In the genomic region with DNA sequence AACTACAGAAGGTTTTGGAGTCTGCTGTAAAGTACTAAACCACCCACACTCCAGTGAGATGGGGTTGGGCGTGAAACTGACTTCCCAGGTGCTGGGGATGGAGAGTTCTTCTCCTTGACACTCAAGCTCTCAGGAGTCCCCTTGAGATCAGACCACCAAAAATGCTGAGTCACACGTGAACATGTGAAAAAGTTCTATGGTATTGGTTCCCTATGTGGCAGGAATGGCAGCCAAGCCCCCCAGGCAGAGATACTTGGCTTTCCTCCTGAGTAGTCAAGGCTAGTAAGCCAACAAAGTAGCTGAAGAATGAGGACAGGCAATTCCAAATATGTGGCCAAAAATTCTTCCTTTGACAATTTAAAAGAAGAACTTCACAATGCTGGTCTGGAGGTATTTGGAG, we compare ENCODE assay signal across 20 cellular contexts.
DNase-seq lines count a peak whose midpoint lies in the region; ATAC-seq, FAIRE-seq and TF ChIP-seq lines count a peak whose summit lies in the region.
"Had no signal": no experiment of that assay in that cellular context is flagged by ENCODE, and none has a peak within 500 bp of the region (broad histone marks: within the 10 kb centered on the region; RNA-seq: fewer than 3 reads in every experiment).

No MANE protein-coding gene starts in this region.

- TF ChIP-seq EP300 in HepG2 (IDR thresholded peaks at IDR 0.05; ENCODE audit: low read depth in 2 of 2, low read length in 2 of 2) (no peak), HepG2 (CRISPR knock-in tag; IDR thresholded peaks at IDR 0.05; ENCODE audit: borderline replicate concordance) (no peak)

- no peak overlapping the region for H3K27ac ChIP-seq in HepG2 (ENCODE audit: extremely low read length, insufficient read depth, low read length)
- no peak overlapping the region for H3K27ac ChIP-seq in right lobe of liver
- no peak overlapping the region for H3K27ac ChIP-seq in endodermal cell (ENCODE audit: low read depth, low read length)
- H3K27ac ChIP-seq: 22Rv1, BLaER1, GM23248 had no signal

- no peak overlapping the region for H3K4me3 Mint-ChIP-seq in endodermal cell
- H3K4me3 Mint-ChIP-seq: CD14-positive monocyte; CD4-positive, alpha-beta memory T cell; HFFc6 had no signal

- no peak overlapping the region for H3K4me2 ChIP-seq in HepG2 (ENCODE audit: low read depth, low read length)
- H3K4me2 ChIP-seq: BLaER1 had no signal

- no peaks in the 10 kb centered on the region for H4K20me1 ChIP-seq in HepG2 (ENCODE audit: insufficient read depth, low read length)
- H4K20me1 ChIP-seq: BLaER1 had no signal

- H3K4me3 ChIP-seq in HepG2 (replicated peaks in 1 of 3; ENCODE audit: insufficient read depth in 1 of 3, low read depth in 2 of 3, low read length in 3 of 3): no peak overlapping the region
- H3K4me3 ChIP-seq in right lobe of liver: no peak overlapping the region
- H3K4me3 ChIP-seq in endodermal cell (ENCODE audit: low read length): no peak overlapping the region
- H3K4me3 ChIP-seq: BLaER1, GM12878, GM23248 had no signal

- TF ChIP-seq CTCF in HepG2 (CRISPR knock-in tag; IDR thresholded peaks at IDR 0.05) (no peak), right lobe of liver (IDR thresholded peaks at IDR 0.05) (no peak), endodermal cell (conservative IDR thresholded peaks at IDR 0.05) (no peak)

- in situ Hi-C loops in HepG2 (cut with HindIII; ENCODE audit: extremely low pct_ligation_motif_present, low pct_unique_long_range_greater_than_20kb): no loop called here

- H2AFZ ChIP-seq in HepG2 (ENCODE audit: low read length): no peak overlapping the region
- H2AFZ ChIP-seq: GM23248 had no signal

- H3K4me1 ChIP-seq in HepG2 (ENCODE audit: insufficient read depth, low read length): no peaks in the 10 kb centered on the region
- no peaks in the 10 kb centered on the region for H3K4me1 ChIP-seq in right lobe of liver
- no peaks in the 10 kb centered on the region for H3K4me1 ChIP-seq in endodermal cell (ENCODE audit: control insufficient read depth, insufficient read depth, low read length)
- H3K4me1 ChIP-seq: BLaER1 had no signal

- H3K36me3 Mint-ChIP-seq in endodermal cell (ENCODE audit: low read depth): no peaks in the 10 kb centered on the region
- H3K36me3 Mint-ChIP-seq: CD14-positive monocyte; CD4-positive, alpha-beta memory T cell had no signal

- DNase-seq in HepG2 (ENCODE audit: low spot score) (no peak), right lobe of liver (no peak), RPMI7951 (ENCODE audit: low read depth) (peak; percentile 2), endodermal cell (no peak)
- DNase-seq: CD4-positive, alpha-beta memory T cell; DMS153; DMS79; GM23248; H7; HFFc6; KBM-7 had no signal

- peak overlapping the region; percentile 14 for H3K27ac Mint-ChIP-seq in endodermal cell
- H3K27ac Mint-ChIP-seq: CD14-positive monocyte; CD4-positive, alpha-beta memory T cell; HFFc6 had no signal

- intact Hi-C loops in HepG2 (cut with micrococcal nuclease; ENCODE audit: unreplicated experiment): no loop called here
- intact Hi-C loops in right lobe of liver (cut with DNase I): no loop called here

- POLR2A ChIA-PET in HepG2 (lab: Yijun Ruan, JAX): no interaction called here

- no peak for TF ChIP-seq POLR2A in HepG2 (IDR thresholded peaks at IDR 0.05; ENCODE audit: insufficient read depth in 1 of 2, low read depth in 2 of 2, low read length in 2 of 2)
- no peak for TF ChIP-seq POLR2A in right lobe of liver (IDR thresholded peaks at IDR 0.05)

- no peak for FAIRE-seq in HepG2 (lab: Jason Lieb, UNC)
- FAIRE-seq: GM19239 had no signal

- peaks cover 13% of the 10 kb centered on the region for H3K4me1 Mint-ChIP-seq in endodermal cell
- H3K4me1 Mint-ChIP-seq: CD14-positive monocyte; CD4-positive, alpha-beta memory T cell had no signal

- WGBS in HepG2 (ENCODE audit: low lambda C conversion rate): 0% methylated on average over 2 of the region's 2 CpGs
- 58% methylated on average over 2 of the region's 2 CpGs for WGBS in right lobe of liver (ENCODE audit: insufficient coverage, low coverage, low lambda C conversion rate, missing lambda C conversion rate)
- WGBS in endodermal cell (ENCODE audit: insufficient coverage in 1 of 2, insufficient read length in 1 of 2), 2 experiments: 57 to 86% methylated on average over 1 to 2 of the region's 2 CpGs

- no peak overlapping the region for H3K9ac ChIP-seq in HepG2 (ENCODE audit: insufficient read depth, low read depth, low read length)
- no peak overlapping the region for H3K9ac ChIP-seq in endodermal cell (ENCODE audit: extremely low read depth, low read length, poor library complexity, severe bottlenecking)
- H3K9ac ChIP-seq: BLaER1, GM23248 had no signal

- H3K27me3 ChIP-seq in HepG2 (ENCODE audit: control insufficient read depth in 1 of 2, insufficient read depth in 2 of 2, low read length in 2 of 2): no peaks in the 10 kb centered on the region
- H3K27me3 ChIP-seq in right lobe of liver: no peaks in the 10 kb centered on the region
- H3K27me3 ChIP-seq in endodermal cell (ENCODE audit: control insufficient read depth, insufficient read depth, low read length, poor library complexity, severe bottlenecking): no peaks in the 10 kb centered on the region
- H3K27me3 ChIP-seq: BLaER1 had no signal

- ATAC-seq in HepG2 (no peak), right lobe of liver (no peak), HG03469 (IDR thresholded peaks at IDR 0.05; ENCODE audit: unreplicated experiment) (no peak), HG02970 (IDR thresholded peaks at IDR 0.05; ENCODE audit: low FRiP score, unreplicated experiment) (no peak), GM18868 (IDR thresholded peaks at IDR 0.05; ENCODE audit: unreplicated experiment) (no peak)
- ATAC-seq: GM12878, HCT116 had no signal

- no TSS peak for BruUV-seq in HepG2 (replicated peaks; lab: Mats Ljungman, UMichigan)

- no peaks in the 10 kb centered on the region for H3K79me2 ChIP-seq in HepG2 (ENCODE audit: insufficient read depth, low read length)

- H3K9me3 Mint-ChIP-seq in endodermal cell: no peaks in the 10 kb centered on the region
- H3K9me3 Mint-ChIP-seq: HFFc6 had no signal

- no peak for TF ChIP-seq RAD21 in HepG2 (CRISPR knock-in tag; IDR thresholded peaks at IDR 0.05)

- H3K27me3 Mint-ChIP-seq in endodermal cell (ENCODE audit: insufficient read depth): no peaks in the 10 kb centered on the region

- CTCF ChIA-PET in HepG2 (lab: Yijun Ruan, JAX; ENCODE audit: low intra/inter-chr PET ratio, low total read pairs): no interaction called here

- no peaks in the 10 kb centered on the region for H3K36me3 ChIP-seq in HepG2 (replicated peaks in 1 of 2; ENCODE audit: control insufficient read depth in 1 of 2, insufficient read depth in 2 of 2, low read length in 2 of 2)
- H3K36me3 ChIP-seq in right lobe of liver: no peaks in the 10 kb centered on the region
- no peaks in the 10 kb centered on the region for H3K36me3 ChIP-seq in endodermal cell (ENCODE audit: control insufficient read depth, insufficient read depth, low read length)
- H3K36me3 ChIP-seq: BLaER1 had no signal

- H3K9me3 ChIP-seq in HepG2 (ENCODE audit: low read length) (no peaks in the 10 kb centered on the region), right lobe of liver (no peaks in the 10 kb centered on the region), endodermal cell (ENCODE audit: control insufficient read depth, low read length) (no peaks in the 10 kb centered on the region)
- H3K9me3 ChIP-seq: BLaER1 had no signal

TF ChIP-seq in HepG2, 621 proteins besides CTCF, POLR2A, EP300 and RAD21:
- TF ChIP-seq MAFK (conservative IDR thresholded peaks at IDR 0.05 in 1 of 2, IDR thresholded peaks at IDR 0.05 in 1 of 2; ENCODE audit: low read length in 2 of 2) (peak; percentile 52 to 58), MAFF (IDR thresholded peaks at IDR 0.05; ENCODE audit: low read depth, low read length) (0 out of 2 replicates have a peak, but pooled peaks have one; percentile 24), NFE2L2 (IDR thresholded peaks at IDR 0.05; ENCODE audit: low read length) (peak; percentile 83)
- TF ChIP-seq, protein P1, sequence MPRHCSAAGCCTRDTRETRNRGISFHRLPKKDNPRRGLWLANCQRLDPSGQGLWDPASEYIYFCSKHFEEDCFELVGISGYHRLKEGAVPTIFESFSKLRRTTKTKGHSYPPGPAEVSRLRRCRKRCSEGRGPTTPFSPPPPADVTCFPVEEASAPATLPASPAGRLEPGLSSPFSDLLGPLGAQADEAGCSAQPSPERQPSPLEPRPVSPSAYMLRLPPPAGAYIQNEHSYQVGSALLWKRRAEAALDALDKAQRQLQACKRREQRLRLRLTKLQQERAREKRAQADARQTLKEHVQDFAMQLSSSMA (CRISPR knock-in tag; IDR thresholded peaks at IDR 0.05): no peak
